Comparison of ENCODE assay signal across 23 cellular contexts in genomic region chr21:45145146-45145545, GRCh38.
"Had no signal": no experiment of that assay in that cellular context is flagged by ENCODE, and none has a peak within 500 bp of the region (broad histone marks: within the 10 kb centered on the region; RNA-seq: fewer than 3 reads in every experiment).

No MANE protein-coding gene starts in this region.

- H3K9me3 Mint-ChIP-seq: activated CD4-positive, alpha-beta memory T cell treated with anti-CD3 and anti-CD28 coated beads, Interleukin-2, amount 10 ng/mL, durations not matched to agents 7 days and 5 days; activated CD4-positive, alpha-beta T cell treated with anti-CD3 and anti-CD28 coated beads, Interleukin-2, amount 10 ng/mL, durations not matched to agents 7 days and 5 days; activated naive CD4-positive, alpha-beta T cell treated with anti-CD3 and anti-CD28 coated beads, Interleukin-2, amount 10 ng/mL, durations not matched to agents 7 days and 5 days; activated naive CD8-positive, alpha-beta T cell treated with anti-CD3 and anti-CD28 coated beads for 36 hours; T-helper 1 cell treated with Interleukin-12 subunit alpha and Interleukin-12 subunit beta and Interleukin-4 antibody, amounts not matched to agents 30 μg/mL and 1 μg/mL, for 36 hours had no signal

- H3K4me1 Mint-ChIP-seq: activated naive CD8-positive, alpha-beta T cell treated with anti-CD3 and anti-CD28 coated beads for 36 hours had no signal

- DNase-seq: activated CD4-positive, alpha-beta memory T cell treated with anti-CD3 and anti-CD28 coated beads, Interleukin-2, amount 10 ng/mL, durations not matched to agents 7 days and 5 days; activated CD4-positive, alpha-beta T cell treated with anti-CD3 and anti-CD28 coated beads, Interleukin-2, amount 10 ng/mL, durations not matched to agents 7 days and 5 days; activated CD4-positive, CD25-positive, alpha-beta regulatory T cell; activated CD8-positive, alpha-beta memory T cell treated with anti-CD3 and anti-CD28 coated beads, Interleukin-2, amount 50 U/mL, for 48 hours; activated gamma-delta T cell treated with Interleukin-2 at 50 U/mL for 16 hours; activated naive CD4-positive, alpha-beta T cell treated with anti-CD3 and anti-CD28 coated beads, Interleukin-2, amount 10 ng/mL, durations not matched to agents 7 days and 5 days; activated naive CD8-positive, alpha-beta T cell treated with anti-CD3 and anti-CD28 coated beads for 36 hours; activated T-cell treated with anti-CD3 and anti-CD28 coated beads, Interleukin-2, amount 50 U/mL, for 1 hour; anterior cingulate cortex; caudate nucleus; IMR-90; Kasumi-1; KBM-7; NCI-H1930; NCI-H345; NCI-H510A; NCI-H69; NK-92 treated with Interleukin-12 subunit alpha and Interleukin-12 subunit beta, amount 100 ng/mL, for 24 hours; OCI-M1; Peyer's patch; SHP77 treated with DMSO at 0.1 percent for 48 hours; T-helper 9 cell had no signal

- H3K4me3 Mint-ChIP-seq: activated CD4-positive, alpha-beta memory T cell treated with anti-CD3 and anti-CD28 coated beads, Interleukin-2, amount 10 ng/mL, durations not matched to agents 7 days and 5 days; activated CD4-positive, alpha-beta T cell treated with anti-CD3 and anti-CD28 coated beads, Interleukin-2, amount 10 ng/mL, durations not matched to agents 7 days and 5 days; activated naive CD4-positive, alpha-beta T cell treated with anti-CD3 and anti-CD28 coated beads, Interleukin-2, amount 10 ng/mL, durations not matched to agents 7 days and 5 days; activated naive CD8-positive, alpha-beta T cell treated with anti-CD3 and anti-CD28 coated beads for 36 hours; T-helper 1 cell treated with Interleukin-12 subunit alpha and Interleukin-12 subunit beta and Interleukin-4 antibody, amounts not matched to agents 30 μg/mL and 1 μg/mL, for 36 hours had no signal

- H3K27ac Mint-ChIP-seq: activated CD4-positive, alpha-beta memory T cell treated with anti-CD3 and anti-CD28 coated beads, Interleukin-2, amount 10 ng/mL, durations not matched to agents 7 days and 5 days; activated CD4-positive, alpha-beta T cell treated with anti-CD3 and anti-CD28 coated beads, Interleukin-2, amount 10 ng/mL, durations not matched to agents 7 days and 5 days; activated naive CD4-positive, alpha-beta T cell treated with anti-CD3 and anti-CD28 coated beads, Interleukin-2, amount 10 ng/mL, durations not matched to agents 7 days and 5 days; activated naive CD8-positive, alpha-beta T cell treated with anti-CD3 and anti-CD28 coated beads for 36 hours; T-helper 1 cell treated with Interleukin-12 subunit alpha and Interleukin-12 subunit beta and Interleukin-4 antibody, amounts not matched to agents 30 μg/mL and 1 μg/mL, for 36 hours had no signal

- H3K27me3 Mint-ChIP-seq: activated CD4-positive, alpha-beta memory T cell treated with anti-CD3 and anti-CD28 coated beads, Interleukin-2, amount 10 ng/mL, durations not matched to agents 7 days and 5 days; activated CD4-positive, alpha-beta T cell treated with anti-CD3 and anti-CD28 coated beads, Interleukin-2, amount 10 ng/mL, durations not matched to agents 7 days and 5 days; activated naive CD4-positive, alpha-beta T cell treated with anti-CD3 and anti-CD28 coated beads, Interleukin-2, amount 10 ng/mL, durations not matched to agents 7 days and 5 days; activated naive CD8-positive, alpha-beta T cell treated with anti-CD3 and anti-CD28 coated beads for 36 hours had no signal
